In the genomic region with DNA sequence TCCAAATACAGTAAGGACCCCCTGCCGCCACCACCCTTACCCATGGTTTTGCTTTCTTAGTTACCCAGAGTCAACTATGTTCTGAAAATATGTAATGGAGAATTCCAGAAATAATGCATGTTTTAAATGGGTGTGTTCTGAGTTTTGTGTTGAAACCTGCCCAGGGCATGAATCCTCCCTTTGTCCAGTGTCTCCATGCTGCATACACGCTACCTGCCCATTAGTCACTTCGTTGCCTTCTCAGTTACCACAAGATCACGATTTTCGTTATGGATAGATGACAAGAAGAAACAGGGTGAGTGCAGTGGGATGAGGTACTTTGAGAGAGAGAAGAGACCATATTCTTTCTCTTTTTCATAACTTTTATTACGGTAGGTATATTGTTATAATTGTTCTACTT, we compare ENCODE assay signal across 19 cellular contexts. TPM values are rescaled to one million over a fixed set of nuclear protein-coding genes. Genes with fewer than 3 reads are reported as not detected.
DNase-seq lines count a peak whose midpoint lies in the region; ATAC-seq, FAIRE-seq and TF ChIP-seq lines count a peak whose summit lies in the region.
"Had no signal": no experiment of that assay in that cellular context is flagged by ENCODE, and none has a peak within 500 bp of the region (broad histone marks: within the 10 kb centered on the region; RNA-seq: fewer than 3 reads in every experiment).

No MANE protein-coding gene starts in this region.

- H3K27me3 ChIP-seq in breast epithelium = no peaks in the 10 kb centered on the region
- no peaks in the 10 kb centered on the region for H3K27me3 ChIP-seq in bronchial epithelial cell (ENCODE audit: control insufficient read depth, insufficient read depth, low read length)
- no peaks in the 10 kb centered on the region for H3K27me3 ChIP-seq in foreskin keratinocyte

- H3K4me3 ChIP-seq in breast epithelium (no peak overlapping the region), bronchial epithelial cell (ENCODE audit: low read depth, low read length) (no peak overlapping the region)
- H3K4me3 ChIP-seq: A549, GM23338 had no signal

- no peak for TF ChIP-seq POLR2A in breast epithelium (IDR thresholded peaks at IDR 0.05)

- H3K36me3 ChIP-seq in breast epithelium (no peaks in the 10 kb centered on the region), bronchial epithelial cell (ENCODE audit: control insufficient read depth, insufficient read depth, low read length) (no peaks in the 10 kb centered on the region)

- DNase-seq in MCF 10A (ENCODE audit: unreplicated experiment) (peak; percentile 41), breast epithelium (ENCODE audit: low spot score in 2 of 2) (no peak), bronchial epithelial cell (ENCODE audit: low read depth) (peak; percentile 90), foreskin keratinocyte (peak; percentile 90 to 95), WTC11 (ENCODE audit: low spot score) (no peak), NCI-H128 (lab: John Stamatoyannopoulos, UW; ENCODE audit: unreplicated experiment) (no peak)
- DNase-seq: AML-193; Caco-2; CD4-positive, alpha-beta T cell; HCEC 1CT had no signal

- no peaks in the 10 kb centered on the region for H3K27me3 Mint-ChIP-seq in MCF 10A (ENCODE audit: insufficient read depth, unreplicated experiment)
- H3K27me3 Mint-ChIP-seq in WTC11 (ENCODE audit: low read depth) = no peaks in the 10 kb centered on the region
- H3K27me3 Mint-ChIP-seq: CD4-positive, alpha-beta T cell had no signal

- TF ChIP-seq CTCF in MCF 10A (IDR thresholded peaks at IDR 0.05; ENCODE audit: unreplicated experiment) = no peak
- TF ChIP-seq CTCF in breast epithelium (IDR thresholded peaks at IDR 0.05) = no peak
- no peak for TF ChIP-seq CTCF in bronchial epithelial cell (IDR thresholded peaks at IDR 0.05; ENCODE audit: insufficient read depth, low read length, severe bottlenecking)
- no peak for TF ChIP-seq CTCF in foreskin keratinocyte (conservative IDR thresholded peaks at IDR 0.05)
- no peak for TF ChIP-seq CTCF in WTC11 (IDR thresholded peaks at IDR 0.05)

- no peaks in the 10 kb centered on the region for H3K9me3 Mint-ChIP-seq in MCF 10A (ENCODE audit: unreplicated experiment)
- peaks cover 11% of the 10 kb centered on the region; the same call in 1 of the 2 replicates for H3K9me3 Mint-ChIP-seq in WTC11
- H3K9me3 Mint-ChIP-seq: CD4-positive, alpha-beta T cell had no signal

- H3K36me3 Mint-ChIP-seq in MCF 10A (ENCODE audit: insufficient read depth, unreplicated experiment) (peaks cover 15% of the 10 kb centered on the region), WTC11 (peaks cover 7% of the 10 kb centered on the region)

- intact Hi-C loops in MCF 10A (cut with micrococcal nuclease) (loop anchor here (10.0 kb wide), 1 partner anchor 127 kb away; no protein-coding TSS in a partner anchor), breast epithelium (cut with DNase I; ENCODE audit: low total_unique reads) (no loop called here)

- no TSS peak for BruUV-seq in MCF 10A (replicated peaks; lab: Mats Ljungman, UMichigan)

- peak overlapping the region; percentile 10 for H3K4me3 Mint-ChIP-seq in MCF 10A (ENCODE audit: unreplicated experiment)
- no peak overlapping the region for H3K4me3 Mint-ChIP-seq in WTC11
- H3K4me3 Mint-ChIP-seq: CD4-positive, alpha-beta T cell; GM23338 had no signal

- no peaks in the 10 kb centered on the region for H3K9me3 ChIP-seq in breast epithelium
- H3K9me3 ChIP-seq: A549, Caco-2 had no signal

- H3K4me1 ChIP-seq in breast epithelium (no peaks in the 10 kb centered on the region), foreskin keratinocyte (peaks cover 16% of the 10 kb centered on the region)
- H3K4me1 ChIP-seq: A549, Caco-2 had no signal

- no peak for FAIRE-seq in bronchial epithelial cell (lab: Jason Lieb, UNC)
- FAIRE-seq: A549, D721Med, GM12892, GM18507, H54 had no signal

- ATAC-seq in foreskin keratinocyte (peak; percentile 98), WTC11 (no peak), GM18870 (IDR thresholded peaks at IDR 0.05; ENCODE audit: unreplicated experiment) (no peak)
- ATAC-seq: A549, GM23338 had no signal

- H3K4me1 Mint-ChIP-seq in MCF 10A (ENCODE audit: insufficient read depth, unreplicated experiment) (peaks cover 15% of the 10 kb centered on the region), WTC11 (peaks cover 14% of the 10 kb centered on the region)

- peak overlapping the region; percentile 80 for H3K27ac Mint-ChIP-seq in MCF 10A (ENCODE audit: low read depth, unreplicated experiment)
- no peak overlapping the region for H3K27ac Mint-ChIP-seq in WTC11
- H3K27ac Mint-ChIP-seq: CD4-positive, alpha-beta T cell; GM23338 had no signal

- CTCF ChIA-PET in MCF 10A (lab: Yijun Ruan, JAX) (interaction anchor here (0.6 kb wide), 1 partner anchor 1212 kb away, joined by 4 read pairs; no protein-coding TSS in a partner anchor), WTC11 (lab: Charles Lee) (interaction anchor here (1.8 kb wide), 1 partner anchor 57 kb away, joined by 8 read pairs; no protein-coding TSS in a partner anchor)

- POLR2A ChIA-PET in MCF 10A (lab: Yijun Ruan, JAX) (interaction anchor here (0.9 to 3.7 kb wide), 4 partner anchors 10 to 80 kb away, joined by 3 to 50 read pairs (median 3); partner anchors contain the start of genes FARS2 and LYRM4), WTC11 (lab: Charles Lee) (no interaction called here)

- no peak overlapping the region for H3K27ac ChIP-seq in breast epithelium
- peak overlapping the region; percentile 93 for H3K27ac ChIP-seq in foreskin keratinocyte
- H3K27ac ChIP-seq: 22Rv1, A549, C4-2B had no signal

TF ChIP-seq in WTC11, 78 proteins besides CTCF, POLR2A, EP300 and RAD21 (continues in another document):
- TF ChIP-seq FOXJ3 (CRISPR knock-in tag; IDR thresholded peaks at IDR 0.05; ENCODE audit: borderline replicate concordance) (no peak), KAT7 (CRISPR knock-in tag; IDR thresholded peaks at IDR 0.05; ENCODE audit: borderline replicate concordance) (no peak), RELA (CRISPR knock-in tag; IDR thresholded peaks at IDR 0.05; ENCODE audit: borderline replicate concordance) (no peak), STAT6 (CRISPR knock-in tag; conservative IDR thresholded peaks at IDR 0.05; ENCODE audit: low read depth) (no peak), CDX4 (CRISPR knock-in tag; IDR thresholded peaks at IDR 0.05; ENCODE audit: borderline replicate concordance) (no peak), NFE2L1 (CRISPR knock-in tag; IDR thresholded peaks at IDR 0.05) (no peak), ELF4 (CRISPR knock-in tag; IDR thresholded peaks at IDR 0.05; ENCODE audit: low read depth) (no peak), SMAD3 (CRISPR knock-in tag; IDR thresholded peaks at IDR 0.05; ENCODE audit: borderline replicate concordance) (no peak), RORB (CRISPR knock-in tag; IDR thresholded peaks at IDR 0.05) (no peak)
- TF ChIP-seq, protein P1, sequence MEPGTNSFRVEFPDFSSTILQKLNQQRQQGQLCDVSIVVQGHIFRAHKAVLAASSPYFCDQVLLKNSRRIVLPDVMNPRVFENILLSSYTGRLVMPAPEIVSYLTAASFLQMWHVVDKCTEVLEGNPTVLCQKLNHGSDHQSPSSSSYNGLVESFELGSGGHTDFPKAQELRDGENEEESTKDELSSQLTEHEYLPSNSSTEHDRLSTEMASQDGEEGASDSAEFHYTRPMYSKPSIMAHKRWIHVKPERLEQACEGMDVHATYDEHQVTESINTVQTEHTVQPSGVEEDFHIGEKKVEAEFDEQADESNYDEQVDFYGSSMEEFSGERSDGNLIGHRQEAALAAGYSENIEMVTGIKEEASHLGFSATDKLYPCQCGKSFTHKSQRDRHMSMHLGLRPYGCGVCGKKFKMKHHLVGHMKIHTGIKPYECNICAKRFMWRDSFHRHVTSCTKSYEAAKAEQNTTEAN (CRISPR knock-in tag; IDR thresholded peaks at IDR 0.05) = no peak

RNA-seq across cellular contexts. Expression of gene FARS2, which starts 10.6 kb away (rescaled TPM):
- total RNA-seq in MCF 10A (2022) = 13.0 and 18.2 TPM in 2 replicates
- 10 to 100 TPM; 12.0 to 29.6 (median 24.3) TPM for total RNA-seq in breast epithelium
- total RNA-seq in bronchial epithelial cell = 22.4 and 27.4 TPM in 2 replicates
- total RNA-seq in foreskin keratinocyte = 20.1 and 20.7 TPM in 2 replicates
- 16.5 and 16.9 TPM in 2 replicates for polyA plus RNA-seq in foreskin keratinocyte
- 10.7 to 15.0 TPM (median 11.3 TPM) in 3 replicates for total RNA-seq in WTC11 (2021)

RNA-seq across cellular contexts. Expression of gene LYRM4, which starts 11.2 kb away (rescaled TPM):
- total RNA-seq in MCF 10A (2022) (31.6 and 36.1 TPM in 2 replicates), breast epithelium (10 to 100 TPM; 24.4 to 38.0 (median 25.0) TPM), bronchial epithelial cell (7.6 and 15.3 TPM in 2 replicates), foreskin keratinocyte (33.7 and 35.1 TPM in 2 replicates), WTC11 (2021) (47.3 to 49.7 TPM (median 48.3 TPM) in 3 replicates)
- polyA plus RNA-seq in foreskin keratinocyte = 45.2 and 50.9 TPM in 2 replicates

Comparison
In these comparisons a context has a peak if more than half of its experiments do, and no peak if none do; other contexts are left out.
1. DNase-seq: peak in MCF 10A (single experiment), bronchial epithelial cell (single experiment) and foreskin keratinocyte (2 of 2); none in breast epithelium (0 of 2), WTC11 (single experiment) and NCI-H128 (single experiment).